Comparison of ENCODE assay signal across 16 cellular contexts in the genomic region with DNA sequence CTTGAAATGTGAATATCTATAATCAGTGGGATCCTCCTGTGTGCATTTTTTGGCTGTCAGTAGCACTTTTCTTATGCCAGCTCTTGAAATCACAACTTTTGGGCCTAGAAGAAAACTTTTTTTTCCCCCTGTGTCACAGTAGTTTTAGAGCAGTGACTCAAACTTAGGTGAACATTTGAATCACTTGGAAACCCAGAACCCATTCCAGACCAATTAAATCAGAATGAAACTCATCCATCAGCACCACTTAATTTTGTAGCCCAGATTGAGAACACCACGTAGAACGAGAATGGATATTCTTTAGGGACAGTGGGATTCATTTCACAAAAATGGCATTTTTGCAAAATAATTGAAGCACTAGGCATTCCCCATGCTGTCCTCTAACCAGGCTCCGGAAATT.
DNase-seq lines count a peak whose midpoint lies in the region; ATAC-seq, FAIRE-seq and TF ChIP-seq lines count a peak whose summit lies in the region.
"Had no signal": no experiment of that assay in that cellular context is flagged by ENCODE, and none has a peak within 500 bp of the region (broad histone marks: within the 10 kb centered on the region; RNA-seq: fewer than 3 reads in every experiment).

No MANE protein-coding gene starts in this region.

- POLR2A ChIA-PET in endothelial cell of umbilical vein (lab: Charles Lee) = no interaction called here

- H2AFZ ChIP-seq in endothelial cell of umbilical vein (ENCODE audit: low read depth, low read length) (no peak overlapping the region), osteoblast (ENCODE audit: low read length) (peak overlapping the region; percentile 10)

- dilution Hi-C loops in endothelial cell of umbilical vein (cut with MboI; ENCODE audit: extremely low pct_ligation_motif_present, low sequenced_read_pairs) = no loop called here

- DNase-seq in AG20443 (ENCODE audit: low spot score) (peak; percentile 17), M059J (ENCODE audit: low read depth) (peak; percentile 57), endothelial cell of umbilical vein (ENCODE audit: low read depth, low spot score) (no peak), osteoblast (ENCODE audit: insufficient read length, low spot score, missing footprints) (no peak), NCI-H526 treated with DMSO at 0.1 percent for 48 hours (lab: John Stamatoyannopoulos, UW) (no peak)
- no peak for DNase-seq in activated naive CD4-positive, alpha-beta T cell (lab: John Stamatoyannopoulos, UW)
- DNase-seq in activated CD4-positive, alpha-beta T cell treated with anti-CD3 and anti-CD28 coated beads for 48 hours = no peak
- DNase-seq: activated B cell treated with CpG ODN at 0.5 μM for 24 hours, Kasumi-1, naive B cell, NCI-H1436, NCI-H226, Right ventricle myocardium superior, stomach had no signal

- peak overlapping the region; percentile 19 for H3K9ac ChIP-seq in endothelial cell of umbilical vein (replicated peaks; ENCODE audit: extremely low read depth, insufficient read depth, low read length)

- ATAC-seq in HG03442 (IDR thresholded peaks at IDR 0.05; ENCODE audit: unreplicated experiment) = no peak
- ATAC-seq: activated T-helper 17 cell treated with anti-CD3 and anti-CD28 coated beads, Interleukin-2, amount 50 U/mL, for 72 hours had no signal

- TF ChIP-seq CTCF in endothelial cell of umbilical vein (IDR thresholded peaks at IDR 0.05; ENCODE audit: extremely low read depth in 1 of 2, insufficient read depth in 1 of 2, low read depth in 1 of 2, low read length in 2 of 2) (no peak), osteoblast (IDR thresholded peaks at IDR 0.05; ENCODE audit: extremely low read depth, low read depth, low read length) (no peak)

- H3K9me3 ChIP-seq in endothelial cell of umbilical vein (replicated peaks; ENCODE audit: control insufficient read depth, insufficient read depth, low read length) = no peaks in the 10 kb centered on the region
- no peaks in the 10 kb centered on the region for H3K9me3 ChIP-seq in osteoblast (ENCODE audit: low read depth, low read length)
- H3K9me3 ChIP-seq: stomach had no signal

- TF ChIP-seq POLR2A in endothelial cell of umbilical vein (IDR thresholded peaks at IDR 0.05; ENCODE audit: low read depth, low read length) = no peak

- H3K27ac ChIP-seq in endothelial cell of umbilical vein (ENCODE audit: insufficient read depth, low read depth, low read length) (no peak overlapping the region), osteoblast (ENCODE audit: low read depth, low read length) (peak overlapping the region; percentile 66)

- H3K4me1 ChIP-seq in endothelial cell of umbilical vein (ENCODE audit: control insufficient read depth, extremely low read depth, insufficient read depth, low read length) (peaks cover 54% of the 10 kb centered on the region), osteoblast (ENCODE audit: insufficient read depth, low read length) (peaks cover 48% of the 10 kb centered on the region)

- no TSS peak for BruUV-seq in endothelial cell of umbilical vein (replicated peaks; lab: Mats Ljungman, UMichigan)

- H3K36me3 ChIP-seq in endothelial cell of umbilical vein (ENCODE audit: control insufficient read depth in 2 of 2, extremely low read depth in 1 of 2, insufficient read depth in 2 of 2, low read length in 2 of 2) (no peaks in the 10 kb centered on the region), osteoblast (ENCODE audit: insufficient read depth, low read length) (no peaks in the 10 kb centered on the region)
- H3K36me3 ChIP-seq: stomach had no signal

- H3K27me3 ChIP-seq in endothelial cell of umbilical vein (ENCODE audit: control insufficient read depth in 2 of 2, insufficient read depth in 2 of 2, low read length in 2 of 2) (no peaks in the 10 kb centered on the region), osteoblast (ENCODE audit: insufficient read depth, low read length) (no peaks in the 10 kb centered on the region)
- H3K27me3 ChIP-seq: stomach had no signal

- H3K4me2 ChIP-seq in endothelial cell of umbilical vein (ENCODE audit: insufficient read depth, low read length) (no peak overlapping the region), osteoblast (ENCODE audit: insufficient read depth, low read length) (peak overlapping the region; percentile 38)

- H3K9me1 ChIP-seq in endothelial cell of umbilical vein (replicated peaks; ENCODE audit: control insufficient read depth, extremely low read depth, insufficient read depth, low read length) = no peaks in the 10 kb centered on the region

- intact Hi-C loops in endothelial cell of umbilical vein (cut with micrococcal nuclease) = loop anchor here (5.0 to 10.0 kb wide), 6 partner anchors 132 to 1787 kb away; partner anchors contain the start of gene ZNF770

- no peaks in the 10 kb centered on the region for H3K79me2 ChIP-seq in endothelial cell of umbilical vein (ENCODE audit: control insufficient read depth, insufficient read depth, low read length)
- no peaks in the 10 kb centered on the region for H3K79me2 ChIP-seq in osteoblast (ENCODE audit: insufficient read depth, low read length)

- FAIRE-seq in endothelial cell of umbilical vein (lab: Jason Lieb, UNC) = no peak

- CTCF ChIA-PET in endothelial cell of umbilical vein (lab: Charles Lee) = interaction anchor here (0.9 to 10.3 kb wide), 5 partner anchors 11 to 231 kb away, joined by 3 to 82 read pairs (median 5); no protein-coding TSS in a partner anchor

- H3K4me3 ChIP-seq in endothelial cell of umbilical vein (replicated peaks in 1 of 3; ENCODE audit: insufficient read depth in 1 of 3, low read depth in 1 of 3, low read length in 3 of 3) (no peak overlapping the region), osteoblast (ENCODE audit: insufficient read depth, low read length) (no peak overlapping the region)
- H3K4me3 ChIP-seq: stomach had no signal

- H4K20me1 ChIP-seq in endothelial cell of umbilical vein (replicated peaks; ENCODE audit: control insufficient read depth, extremely low read depth, insufficient read depth, low read length) (no peaks in the 10 kb centered on the region), osteoblast (ENCODE audit: insufficient read depth, low read length) (no peaks in the 10 kb centered on the region)

TF ChIP-seq in endothelial cell of umbilical vein, 7 proteins besides CTCF, POLR2A, EP300 and RAD21:
- TF ChIP-seq GATA2 (IDR thresholded peaks at IDR 0.05; ENCODE audit: insufficient read depth, insufficient read length, low read depth, low read length) (no peak), EZH2 (IDR thresholded peaks at IDR 0.05; ENCODE audit: borderline replicate concordance, low read depth, low read length, severe bottlenecking) (no peak), FOS (IDR thresholded peaks at IDR 0.05; ENCODE audit: borderline replicate concordance, insufficient read depth, low read length) (no peak), POLR2AphosphoS5 (IDR thresholded peaks at IDR 0.05; ENCODE audit: insufficient read depth, low read depth, low read length) (no peak), MYC (IDR thresholded peaks at IDR 0.05; ENCODE audit: low read depth, low read length) (no peak), JUN (IDR thresholded peaks at IDR 0.05; ENCODE audit: borderline replicate concordance, insufficient read depth, insufficient read length, low read depth) (no peak), MAX (IDR thresholded peaks at IDR 0.05; ENCODE audit: insufficient read depth, insufficient read length) (no peak)

Comparison
In these comparisons a context has a peak if more than half of its experiments do, and no peak if none do; other contexts are left out.
1. DNase-seq: peak in AG20443 (single experiment) and M059J (single experiment); none in endothelial cell of umbilical vein (single experiment), osteoblast (single experiment), NCI-H526 treated with DMSO at 0.1 percent for 48 hours (single experiment), activated naive CD4-positive, alpha-beta T cell (0 of 4) and activated CD4-positive, alpha-beta T cell treated with anti-CD3 and anti-CD28 coated beads for 48 hours (single experiment).